1 cellular context compared by ENCODE assay signal in the genomic region with DNA sequence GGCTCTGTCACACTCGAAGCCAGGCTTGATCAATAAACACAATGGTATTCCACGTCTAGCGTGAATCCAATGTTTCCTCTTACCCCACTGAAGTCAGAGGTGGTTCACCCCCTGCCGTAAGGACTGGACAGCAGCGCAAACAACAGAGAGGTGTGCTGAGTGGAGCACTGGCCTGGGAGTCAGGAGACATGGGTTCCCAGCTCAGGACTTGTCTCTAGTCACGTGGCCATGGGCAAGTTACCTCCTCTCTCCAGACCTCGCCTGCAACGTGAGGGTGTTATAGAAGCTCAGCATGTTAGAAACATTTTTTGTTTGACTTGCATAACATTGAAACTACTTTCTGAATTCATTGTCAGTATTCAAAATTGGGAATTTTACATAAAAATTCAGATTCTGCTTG.
TF ChIP-seq lines count a peak whose summit lies in the region.

No MANE protein-coding gene starts in this region.

TF ChIP-seq in IMR-90, 13 proteins besides CTCF, POLR2A, EP300 and RAD21 (continued from another document):
- TF ChIP-seq NFE2L2 (IDR thresholded peaks at IDR 0.05; ENCODE audit: low read depth, low read length) (no peak), MXI1 (IDR thresholded peaks at IDR 0.05; ENCODE audit: borderline replicate concordance, low read depth, low read length) (no peak), BHLHE40 (IDR thresholded peaks at IDR 0.05; ENCODE audit: low read depth, low read length) (no peak)
